Comparison of ENCODE assay signal across 1 cellular context in genomic region chr4:182694551-182694950, GRCh38.
TF ChIP-seq lines count a peak whose summit lies in the region.

No MANE protein-coding gene starts in this region.

TF ChIP-seq in GM23338, 12 proteins besides CTCF, POLR2A, EP300 and RAD21 (continued from another document):
- TF ChIP-seq, protein P1, sequence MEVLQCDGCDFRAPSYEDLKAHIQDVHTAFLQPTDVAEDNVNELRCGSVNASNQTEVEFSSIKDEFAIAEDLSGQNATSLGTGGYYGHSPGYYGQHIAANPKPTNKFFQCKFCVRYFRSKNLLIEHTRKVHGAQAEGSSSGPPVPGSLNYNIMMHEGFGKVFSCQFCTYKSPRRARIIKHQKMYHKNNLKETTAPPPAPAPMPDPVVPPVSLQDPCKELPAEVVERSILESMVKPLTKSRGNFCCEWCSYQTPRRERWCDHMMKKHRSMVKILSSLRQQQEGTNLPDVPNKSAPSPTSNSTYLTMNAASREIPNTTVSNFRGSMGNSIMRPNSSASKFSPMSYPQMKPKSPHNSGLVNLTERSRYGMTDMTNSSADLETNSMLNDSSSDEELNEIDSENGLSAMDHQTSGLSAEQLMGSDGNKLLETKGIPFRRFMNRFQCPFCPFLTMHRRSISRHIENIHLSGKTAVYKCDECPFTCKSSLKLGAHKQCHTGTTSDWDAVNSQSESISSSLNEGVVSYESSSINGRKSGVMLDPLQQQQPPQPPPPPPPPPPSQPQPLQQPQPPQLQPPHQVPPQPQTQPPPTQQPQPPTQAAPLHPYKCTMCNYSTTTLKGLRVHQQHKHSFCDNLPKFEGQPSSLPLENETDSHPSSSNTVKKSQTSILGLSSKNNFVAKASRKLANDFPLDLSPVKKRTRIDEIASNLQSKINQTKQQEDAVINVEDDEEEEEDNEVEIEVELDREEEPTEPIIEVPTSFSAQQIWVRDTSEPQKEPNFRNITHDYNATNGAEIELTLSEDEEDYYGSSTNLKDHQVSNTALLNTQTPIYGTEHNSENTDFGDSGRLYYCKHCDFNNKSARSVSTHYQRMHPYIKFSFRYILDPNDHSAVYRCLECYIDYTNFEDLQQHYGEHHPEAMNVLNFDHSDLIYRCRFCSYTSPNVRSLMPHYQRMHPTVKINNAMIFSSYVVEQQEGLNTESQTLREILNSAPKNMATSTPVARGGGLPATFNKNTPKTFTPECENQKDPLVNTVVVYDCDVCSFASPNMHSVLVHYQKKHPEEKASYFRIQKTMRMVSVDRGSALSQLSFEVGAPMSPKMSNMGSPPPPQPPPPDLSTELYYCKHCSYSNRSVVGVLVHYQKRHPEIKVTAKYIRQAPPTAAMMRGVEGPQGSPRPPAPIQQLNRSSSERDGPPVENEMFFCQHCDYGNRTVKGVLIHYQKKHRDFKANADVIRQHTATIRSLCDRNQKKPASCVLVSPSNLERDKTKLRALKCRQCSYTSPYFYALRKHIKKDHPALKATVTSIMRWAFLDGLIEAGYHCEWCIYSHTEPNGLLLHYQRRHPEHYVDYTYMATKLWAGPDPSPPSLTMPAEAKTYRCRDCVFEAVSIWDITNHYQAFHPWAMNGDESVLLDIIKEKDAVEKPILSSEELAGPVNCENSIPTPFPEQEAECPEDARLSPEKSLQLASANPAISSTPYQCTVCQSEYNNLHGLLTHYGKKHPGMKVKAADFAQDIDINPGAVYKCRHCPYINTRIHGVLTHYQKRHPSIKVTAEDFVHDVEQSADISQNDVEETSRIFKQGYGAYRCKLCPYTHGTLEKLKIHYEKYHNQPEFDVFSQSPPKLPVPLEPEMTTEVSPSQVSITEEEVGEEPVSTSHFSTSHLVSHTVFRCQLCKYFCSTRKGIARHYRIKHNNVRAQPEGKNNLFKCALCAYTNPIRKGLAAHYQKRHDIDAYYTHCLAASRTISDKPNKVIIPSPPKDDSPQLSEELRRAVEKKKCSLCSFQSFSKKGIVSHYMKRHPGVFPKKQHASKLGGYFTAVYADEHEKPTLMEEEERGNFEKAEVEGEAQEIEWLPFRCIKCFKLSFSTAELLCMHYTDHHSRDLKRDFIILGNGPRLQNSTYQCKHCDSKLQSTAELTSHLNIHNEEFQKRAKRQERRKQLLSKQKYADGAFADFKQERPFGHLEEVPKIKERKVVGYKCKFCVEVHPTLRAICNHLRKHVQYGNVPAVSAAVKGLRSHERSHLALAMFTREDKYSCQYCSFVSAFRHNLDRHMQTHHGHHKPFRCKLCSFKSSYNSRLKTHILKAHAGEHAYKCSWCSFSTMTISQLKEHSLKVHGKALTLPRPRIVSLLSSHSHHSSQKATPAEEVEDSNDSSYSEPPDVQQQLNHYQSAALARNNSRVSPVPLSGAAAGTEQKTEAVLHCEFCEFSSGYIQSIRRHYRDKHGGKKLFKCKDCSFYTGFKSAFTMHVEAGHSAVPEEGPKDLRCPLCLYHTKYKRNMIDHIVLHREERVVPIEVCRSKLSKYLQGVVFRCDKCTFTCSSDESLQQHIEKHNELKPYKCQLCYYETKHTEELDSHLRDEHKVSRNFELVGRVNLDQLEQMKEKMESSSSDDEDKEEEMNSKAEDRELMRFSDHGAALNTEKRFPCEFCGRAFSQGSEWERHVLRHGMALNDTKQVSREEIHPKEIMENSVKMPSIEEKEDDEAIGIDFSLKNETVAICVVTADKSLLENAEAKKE (CRISPR knock-in tag; IDR thresholded peaks at IDR 0.05): no peak
- no peak for TF ChIP-seq EZH2 (IDR thresholded peaks at IDR 0.05; ENCODE audit: low read depth, unreplicated experiment)
- TF ChIP-seq EZH2phosphoT487 (IDR thresholded peaks at IDR 0.05; ENCODE audit: unreplicated experiment): no peak
